ENCODE assay signal across 8 cellular contexts in genomic region chr12:1690578-1691122, GRCh38. TPM values are rescaled to one million over a fixed set of nuclear protein-coding genes. Genes with fewer than 3 reads are reported as not detected.
DNase-seq lines count a peak whose midpoint lies in the region; ATAC-seq and TF ChIP-seq lines count a peak whose summit lies in the region.

TSS of gene ADIPOR2 (plus strand) at chr12:1691070. CDS start at chr12:1754344, 63,274 bp downstream.

- H3K9ac ChIP-seq in BLaER1 (peak within 1 kb of the TSS; percentile 96), colonic mucosa (ENCODE audit: low read depth in 2 of 2, low read length in 2 of 2) (peak within 1 kb of the TSS; percentile 92 to 98)

- peaks cover 46% of the 10 kb centered on the region for H4K20me1 ChIP-seq in BLaER1

- H3K27me3 ChIP-seq in BLaER1 = no peaks in the 10 kb centered on the region
- no peaks in the 10 kb centered on the region for H3K27me3 ChIP-seq in colonic mucosa
- H3K27me3 ChIP-seq in layer of hippocampus (ENCODE audit: control insufficient read depth, insufficient read depth, low read length) = no peaks in the 10 kb centered on the region

- peak; percentile 97 for ATAC-seq in GM19324 (IDR thresholded peaks at IDR 0.05; ENCODE audit: low FRiP score, unreplicated experiment)
- peak; percentile 97 for ATAC-seq in HG03460 (IDR thresholded peaks at IDR 0.05; ENCODE audit: unreplicated experiment)

- H3K27ac ChIP-seq in BLaER1 (peak within 1 kb of the TSS; percentile 96), colonic mucosa (peak within 1 kb of the TSS; percentile 96), layer of hippocampus (ENCODE audit: low read depth, low read length) (peak within 1 kb of the TSS; percentile 94)

- peak within 1 kb of the TSS; percentile 92 for H3K4me3 ChIP-seq in BLaER1
- peak within 1 kb of the TSS; percentile 76 for H3K4me3 ChIP-seq in colonic mucosa

- peak; percentile 94 to 99 for DNase-seq in NCI-H526 (lab: John Stamatoyannopoulos, UW)
- DNase-seq in activated CD4-positive, alpha-beta T cell treated with anti-CD3 and anti-CD28 coated beads for 48 hours = peak; percentile 96
- peak; percentile 95 for DNase-seq in colonic mucosa
- peak; percentile 87 to 92 (median 90) for DNase-seq in stimulated activated CD4-positive, alpha-beta T cell treated with anti-CD3 and anti-CD28 coated beads, Interleukin-1b, Interleukin-23, amount 100 ng/mL, for 24 hours (ENCODE audit: low read depth in 4 of 4, low spot score in 1 of 4)

- no peaks in the 10 kb centered on the region for H3K9me3 ChIP-seq in BLaER1
- no peaks in the 10 kb centered on the region for H3K9me3 ChIP-seq in colonic mucosa

- H3K36me3 ChIP-seq in BLaER1 (peaks cover 13% of the 10 kb centered on the region; the same call in 1 of the 2 replicates), colonic mucosa (no peaks in the 10 kb centered on the region)

- intact Hi-C loops in colonic mucosa (cut with DNase I) = no loop called here

- H3K4me1 ChIP-seq in BLaER1 (peaks cover 45% of the 10 kb centered on the region), colonic mucosa (no peaks in the 10 kb centered on the region)

- no peak for TF ChIP-seq CTCF in colonic mucosa (IDR thresholded peaks at IDR 0.05)

- H3K4me2 ChIP-seq in BLaER1 = peak within 1 kb of the TSS; percentile 90

RNA-seq across cellular contexts. Expression of gene ADIPOR2, which starts in this region (rescaled TPM):
- total RNA-seq in colonic mucosa = 100 to 1,000 TPM in 1 of 2 donors, 10 to 100 TPM in 1; 68.3 to 138 TPM

Comparison
In these comparisons a context has a peak if more than half of its experiments do, and no peak if none do; other contexts are left out.
1. Peak in every context shown above with its lines: DNase-seq, ATAC-seq, H3K4me3 ChIP-seq and H3K27ac ChIP-seq.